8 cellular contexts compared by ENCODE assay signal in genomic region chr9:110579763-110580255, GRCh38. TPM values are rescaled to one million over a fixed set of nuclear protein-coding genes. Genes with fewer than 3 reads are reported as not detected.
A peak's percentile ranks its signal among the peaks of the same experiment; 100 is the strongest.
DNase-seq lines count a peak whose midpoint lies in the region; ATAC-seq and TF ChIP-seq lines count a peak whose summit lies in the region.

No MANE protein-coding gene starts in this region.

- peak; percentile 26 to 46 for ATAC-seq in gastrocnemius medialis
- ATAC-seq in GM21825 (IDR thresholded peaks at IDR 0.05; ENCODE audit: unreplicated experiment), result no peak
- ATAC-seq in GM19397 (IDR thresholded peaks at IDR 0.05; ENCODE audit: unreplicated experiment), result no peak
- no peak for ATAC-seq in activated naive CD8-positive, alpha-beta T cell treated with anti-CD3 and anti-CD28 coated beads, Interleukin-2, amount 50 U/mL, for 24 hours

- no peaks in the 10 kb centered on the region for H3K36me3 Mint-ChIP-seq in activated naive CD8-positive, alpha-beta T cell treated with anti-CD3 and anti-CD28 coated beads, Interleukin-2, amount 50 U/mL, for 24 hours (ENCODE audit: low read depth)

- TF ChIP-seq POLR2A in gastrocnemius medialis (IDR thresholded peaks at IDR 0.05), result no peak

- H3K4me3 ChIP-seq in gastrocnemius medialis, result peak overlapping the region; percentile 41 to 52 (median 51)

- no peak overlapping the region for H3K27ac Mint-ChIP-seq in activated naive CD8-positive, alpha-beta T cell treated with anti-CD3 and anti-CD28 coated beads, Interleukin-2, amount 50 U/mL, for 24 hours

- H3K27ac ChIP-seq in angular gyrus (ENCODE audit: low read depth, low read length) (peak overlapping the region; percentile 69), gastrocnemius medialis (peak overlapping the region; percentile 67 to 76 (median 71))

- no peaks in the 10 kb centered on the region for H3K4me1 ChIP-seq in gastrocnemius medialis

- H3K27me3 Mint-ChIP-seq in activated naive CD8-positive, alpha-beta T cell treated with anti-CD3 and anti-CD28 coated beads, Interleukin-2, amount 50 U/mL, for 24 hours, result peaks cover 40% of the 10 kb centered on the region

- peaks cover 12 to 29% (median 23%) of the 10 kb centered on the region in 3 donors for H3K27me3 ChIP-seq in gastrocnemius medialis

- no peaks in the 10 kb centered on the region for H3K9me3 ChIP-seq in gastrocnemius medialis

- no peaks in the 10 kb centered on the region for H3K9me3 Mint-ChIP-seq in activated naive CD8-positive, alpha-beta T cell treated with anti-CD3 and anti-CD28 coated beads, Interleukin-2, amount 50 U/mL, for 24 hours

- DNase-seq in G401 (ENCODE audit: low spot score) (peak; percentile 79), hepatic stellate cell (ENCODE audit: low spot score) (peak; percentile 61), gastrocnemius medialis (peak in 1 of 2 donors; percentile 29), NCI-H187 (lab: John Stamatoyannopoulos, UW) (no peak)
- no peak for DNase-seq in activated naive CD8-positive, alpha-beta T cell treated with anti-CD3 and anti-CD28 coated beads, Interleukin-2, amount 50 U/mL, for 24 hours

- no peak for TF ChIP-seq CTCF in gastrocnemius medialis (IDR thresholded peaks at IDR 0.05 in 4 of 5, conservative IDR thresholded peaks at IDR 0.05 in 1 of 5)

- H3K36me3 ChIP-seq in gastrocnemius medialis, result no peaks in the 10 kb centered on the region

- intact Hi-C loops in gastrocnemius medialis (cut with DNase I; ENCODE audit: low total_unique reads), result loop anchor here (5.0 kb wide), 1 partner anchor 58 kb away; no protein-coding TSS in a partner anchor

- peaks cover 2% of the 10 kb centered on the region for H3K4me1 Mint-ChIP-seq in activated naive CD8-positive, alpha-beta T cell treated with anti-CD3 and anti-CD28 coated beads, Interleukin-2, amount 50 U/mL, for 24 hours

- H3K4me3 Mint-ChIP-seq in activated naive CD8-positive, alpha-beta T cell treated with anti-CD3 and anti-CD28 coated beads, Interleukin-2, amount 50 U/mL, for 24 hours, result no peak overlapping the region

- in situ Hi-C loops in G401 (cut with HindIII; ENCODE audit: low sequenced_read_pairs), result no loop called here
- in situ Hi-C loops in gastrocnemius medialis (cut with MboI; ENCODE audit: low sequenced_read_pairs in 4 of 4), result loop anchor here in 1 of 4 donors (25.0 kb wide), 1 partner anchor 143 kb away; no protein-coding TSS in a partner anchor

RNA-seq across cellular contexts. Expression of gene SVEP1, which starts 0.3 kb away (rescaled TPM):
- not detected in 2 replicates for total RNA-seq in G401 (2014; rRNA removed; shearing (Covaris generic))
- total RNA-seq in gastrocnemius medialis, result 10 to 100 TPM in 1 of 4 donors, 1 to 10 TPM in 3; 3.8 to 10.3 (median 6.5) TPM

Comparison
In these comparisons a context has a peak if more than half of its experiments do, and no peak if none do; other contexts are left out.
1. DNase-seq: peak in G401 (single experiment) and hepatic stellate cell (single experiment); none in activated naive CD8-positive, alpha-beta T cell treated with anti-CD3 and anti-CD28 coated beads, Interleukin-2, amount 50 U/mL, for 24 hours (single experiment) and NCI-H187 (0 of 2).
2. ATAC-seq: peak in gastrocnemius medialis (2 of 2); none in GM21825 (single experiment), GM19397 (single experiment) and activated naive CD8-positive, alpha-beta T cell treated with anti-CD3 and anti-CD28 coated beads, Interleukin-2, amount 50 U/mL, for 24 hours (single experiment).